ENCODE assay signal across 22 cellular contexts in genomic region chr2:201978988-201979387, GRCh38. TPM values are rescaled to one million over a fixed set of nuclear protein-coding genes. Genes with fewer than 3 reads are reported as not detected.
DNase-seq lines count a peak whose midpoint lies in the region; ATAC-seq, FAIRE-seq and TF ChIP-seq lines count a peak whose summit lies in the region.
"Had no signal": no experiment of that assay in that cellular context is flagged by ENCODE, and none has a peak within 500 bp of the region (broad histone marks: within the 10 kb centered on the region; RNA-seq: fewer than 3 reads in every experiment).

No MANE protein-coding gene starts in this region.

- H3K27ac Mint-ChIP-seq in glutamatergic neuron (ENCODE audit: unreplicated experiment) = peak overlapping the region; percentile 36
- H3K27ac Mint-ChIP-seq: activated naive CD4-positive, alpha-beta T cell treated with anti-CD3 and anti-CD28 coated beads for 36 hours; activated T-cell treated with anti-CD3 and anti-CD28 coated beads, Interleukin-2, amount 50 U/mL, for 24 hours had no signal

- peaks cover 7% of the 10 kb centered on the region for H3K9me3 Mint-ChIP-seq in glutamatergic neuron (ENCODE audit: unreplicated experiment)
- H3K9me3 Mint-ChIP-seq: activated naive CD4-positive, alpha-beta T cell treated with anti-CD3 and anti-CD28 coated beads for 36 hours; activated T-cell treated with anti-CD3 and anti-CD28 coated beads, Interleukin-2, amount 50 U/mL, for 24 hours; IgD-negative memory B cell; neural crest cell had no signal

- no peak for TF ChIP-seq EP300 in transverse colon (IDR thresholded peaks at IDR 0.05; ENCODE audit: low read depth)

- WGBS in small intestine, 3 donors = 25 to 49% (median 41%) methylated on average over 4 of the region's 4 CpGs
- 41 to 58% methylated on average over 3 to 4 of the region's 4 CpGs for WGBS in transverse colon (ENCODE audit: low coverage in 1 of 2), 2 donors

- H3K4me1 Mint-ChIP-seq in glutamatergic neuron (ENCODE audit: low read depth, unreplicated experiment) = peaks cover 35% of the 10 kb centered on the region

- FAIRE-seq in small intestine (lab: Jason Lieb, UNC) = no peak

- no peak overlapping the region for H3K4me3 Mint-ChIP-seq in glutamatergic neuron (ENCODE audit: unreplicated experiment)
- H3K4me3 Mint-ChIP-seq: activated naive CD4-positive, alpha-beta T cell treated with anti-CD3 and anti-CD28 coated beads for 36 hours; activated T-cell treated with anti-CD3 and anti-CD28 coated beads, Interleukin-2, amount 50 U/mL, for 24 hours; IgD-negative memory B cell; neural crest cell had no signal

- no peaks in the 10 kb centered on the region for H3K9me3 ChIP-seq in right atrium auricular region
- no peaks in the 10 kb centered on the region for H3K9me3 ChIP-seq in small intestine (ENCODE audit: control insufficient read depth, low read depth)
- no peaks in the 10 kb centered on the region for H3K9me3 ChIP-seq in transverse colon
- H3K9me3 ChIP-seq: HAP-1, vagina had no signal

- in situ Hi-C loops in transverse colon (cut with MboI; ENCODE audit: low pct_ligation_motif_present in 1 of 4, low pct_unique_long_range_greater_than_20kb in 1 of 4, low sequenced_read_pairs in 3 of 4) = no loop called here

- no peak for TF ChIP-seq POLR2A in transverse colon (IDR thresholded peaks at IDR 0.05)

- TF ChIP-seq CTCF in right atrium auricular region (IDR thresholded peaks at IDR 0.05) (no peak), glutamatergic neuron (IDR thresholded peaks at IDR 0.05; ENCODE audit: partially characterized antibody, unreplicated experiment) (no peak), transverse colon (IDR thresholded peaks at IDR 0.05) (no peak)

- H3K27ac ChIP-seq in right atrium auricular region = no peak overlapping the region
- H3K27ac ChIP-seq in small intestine (ENCODE audit: low read depth in 1 of 2, low read length in 1 of 2) = no peak overlapping the region
- H3K27ac ChIP-seq in transverse colon = no peak overlapping the region
- H3K27ac ChIP-seq: cardiac muscle cell, vagina had no signal

- H3K4me3 ChIP-seq in right atrium auricular region (no peak overlapping the region), small intestine (ENCODE audit: low read depth in 1 of 2, low read length in 2 of 2) (no peak overlapping the region), transverse colon (no peak overlapping the region)
- H3K4me3 ChIP-seq: cardiac muscle cell, HAP-1, vagina had no signal

- peaks cover 0 to 10% of the 10 kb centered on the region in 2 donors for H3K4me1 ChIP-seq in right atrium auricular region
- H3K4me1 ChIP-seq in small intestine (ENCODE audit: control insufficient read depth in 2 of 2, insufficient read depth in 1 of 2, low read depth in 1 of 2, low read length in 1 of 2) = peaks cover 0 to 3% of the 10 kb centered on the region in 2 donors
- H3K4me1 ChIP-seq in transverse colon = peaks cover 0 to 5% (median 4%) of the 10 kb centered on the region in 4 donors
- H3K4me1 ChIP-seq: HAP-1, vagina had no signal

- no peaks in the 10 kb centered on the region for H3K27me3 Mint-ChIP-seq in glutamatergic neuron (ENCODE audit: unreplicated experiment)

- intact Hi-C loops in Right ventricle myocardium superior (cut with DNase I) = no loop called here
- intact Hi-C loops in transverse colon (cut with DNase I; ENCODE audit: low total_unique reads) = no loop called here

- no peaks in the 10 kb centered on the region for H3K36me3 ChIP-seq in right atrium auricular region
- no peaks in the 10 kb centered on the region for H3K36me3 ChIP-seq in small intestine (ENCODE audit: control insufficient read depth in 2 of 2, insufficient read depth in 2 of 2, low read length in 2 of 2)
- no peaks in the 10 kb centered on the region for H3K36me3 ChIP-seq in transverse colon
- H3K36me3 ChIP-seq: cardiac muscle cell, HAP-1, vagina had no signal

- DNase-seq in Right ventricle myocardium superior (no peak), right atrium auricular region (ENCODE audit: low spot score) (no peak), NCI-H446 (lab: John Stamatoyannopoulos, UW) (peak; percentile 73 to 89), glutamatergic neuron (no peak), small intestine (peak; percentile 21), H4 (ENCODE audit: low spot score) (no peak), transverse colon (no peak), NOMO-1 (lab: John Stamatoyannopoulos, UW; ENCODE audit: unreplicated experiment in 2 of 2) (no peak)
- DNase-seq: activated naive CD4-positive, alpha-beta T cell treated with anti-CD3 and anti-CD28 coated beads for 36 hours; activated T-cell treated with anti-CD3 and anti-CD28 coated beads, Interleukin-2, amount 50 U/mL, for 24 hours; amygdala; C1 segment of cervical spinal cord; head of caudate nucleus; left cardiac atrium; NCI-H146; NCI-H226; T1000 had no signal

- no peaks in the 10 kb centered on the region for H3K36me3 Mint-ChIP-seq in glutamatergic neuron (ENCODE audit: unreplicated experiment)

- H3K27me3 ChIP-seq in right atrium auricular region = no peaks in the 10 kb centered on the region
- no peaks in the 10 kb centered on the region for H3K27me3 ChIP-seq in small intestine (ENCODE audit: control insufficient read depth in 2 of 2, insufficient read depth in 2 of 2, low read length in 2 of 2)
- H3K27me3 ChIP-seq in transverse colon = no peaks in the 10 kb centered on the region
- H3K27me3 ChIP-seq: vagina had no signal

- peak; percentile 36 for ATAC-seq in Right ventricle myocardium superior (ENCODE audit: poor library complexity)

RNA-seq across cellular contexts. Expression of gene FZD7, which starts 54.7 kb away (rescaled TPM):
- total RNA-seq in Right ventricle myocardium superior = 25.3 TPM
- 10 to 100 TPM; 14.1 to 24.5 TPM for total RNA-seq in right atrium auricular region
- 19.0 TPM for total RNA-seq in glutamatergic neuron (ENCODE audit: unreplicated experiment)
- polyA plus RNA-seq in small intestine = 10 to 100 TPM in 1 of 3 donors, 1 to 10 TPM in 2; 1.6 to 10.9 (median 1.6) TPM
- 19.0 and 25.2 TPM in 2 replicates for total RNA-seq in H4 (2014; rRNA removed; shearing (Covaris generic))
- 10 to 100 TPM in 3 of 4 donors, 1 to 10 TPM in 1; 6.2 to 14.6 (median 13.3) TPM for total RNA-seq in transverse colon

Comparison
In these comparisons a context has a peak if more than half of its experiments do, and no peak if none do; other contexts are left out.
1. DNase-seq: peak in NCI-H446 (2 of 2) and small intestine (single experiment); none in Right ventricle myocardium superior (single experiment), right atrium auricular region (single experiment), glutamatergic neuron (single experiment), H4 (single experiment), transverse colon (single experiment) and NOMO-1 (0 of 2).